19 cellular contexts compared by ENCODE assay signal in genomic region chr10:70898687-70899086, GRCh38. TPM values are rescaled to one million over a fixed set of nuclear protein-coding genes. Genes with fewer than 3 reads are reported as not detected.
A peak's percentile ranks its signal among the peaks of the same experiment; 100 is the strongest.
DNase-seq lines count a peak whose midpoint lies in the region; ATAC-seq, FAIRE-seq and TF ChIP-seq lines count a peak whose summit lies in the region.
"Had no signal": no experiment of that assay in that cellular context is flagged by ENCODE, and none has a peak within 500 bp of the region (broad histone marks: within the 10 kb centered on the region; RNA-seq: fewer than 3 reads in every experiment).

No MANE protein-coding gene starts in this region.

- H3K36me3 Mint-ChIP-seq in MCF 10A (ENCODE audit: insufficient read depth, unreplicated experiment): no peaks in the 10 kb centered on the region

- ATAC-seq in RWPE2 (ENCODE audit: low read depth): 0 out of 3 replicates have a peak, but pooled peaks have one; percentile 35
- ATAC-seq: A549, GM12878, HepG2 had no signal

- dilution Hi-C loops in mammary epithelial cell (cut with HindIII; ENCODE audit: low sequenced_read_pairs): no loop called here

- H3K27me3 Mint-ChIP-seq in MCF 10A (ENCODE audit: insufficient read depth, unreplicated experiment): peaks cover 9% of the 10 kb centered on the region

- H3K27me3 ChIP-seq in mammary epithelial cell (ENCODE audit: insufficient read depth, low read length): no peaks in the 10 kb centered on the region
- H3K27me3 ChIP-seq in RWPE2 (ENCODE audit: insufficient read depth, poor library complexity, severe bottlenecking): no peaks in the 10 kb centered on the region

- no peak overlapping the region for H2AFZ ChIP-seq in mammary epithelial cell (ENCODE audit: low read depth, low read length)

- TF ChIP-seq CTCF in MCF 10A (IDR thresholded peaks at IDR 0.05; ENCODE audit: unreplicated experiment) (no peak), mammary epithelial cell (conservative IDR thresholded peaks at IDR 0.05 in 1 of 2, IDR thresholded peaks at IDR 0.05 in 1 of 2; ENCODE audit: extremely low read depth in 1 of 2, insufficient read depth in 1 of 2, low read depth in 1 of 2, low read length in 2 of 2) (no peak), RWPE2 (IDR thresholded peaks at IDR 0.05; ENCODE audit: poor library complexity, severe bottlenecking) (no peak)

- intact Hi-C loops in MCF 10A (cut with micrococcal nuclease) (no loop called here), mammary epithelial cell (cut with micrococcal nuclease) (no loop called here)

- H3K79me2 ChIP-seq in mammary epithelial cell (ENCODE audit: insufficient read depth, low read length): no peaks in the 10 kb centered on the region

- H3K27ac ChIP-seq in mammary epithelial cell (ENCODE audit: insufficient read depth, low read depth, low read length): no peak overlapping the region
- no peak overlapping the region for H3K27ac ChIP-seq in RWPE2 (ENCODE audit: poor library complexity, severe bottlenecking)
- H3K27ac ChIP-seq: 22Rv1, A549, C4-2B had no signal

- DNase-seq in MCF 10A (ENCODE audit: unreplicated experiment) (peak; percentile 57), mammary epithelial cell (no peak), RWPE2 (ENCODE audit: low spot score) (no peak), islet precursor cell (peak; percentile 37), HTR-8/SVneo (ENCODE audit: insufficient read length, low spot score) (no peak), globus pallidus (ENCODE audit: low spot score) (no peak)
- no peak for DNase-seq in central memory CD4-positive, alpha-beta T cell
- DNase-seq: AML-193; Caco-2; CD4-positive, alpha-beta T cell; H9 had no signal

- BruUV-seq in MCF 10A (replicated peaks; lab: Mats Ljungman, UMichigan) (no TSS peak), mammary epithelial cell (replicated peaks; lab: Mats Ljungman, UMichigan) (no TSS peak)

- no peaks in the 10 kb centered on the region for H3K4me1 Mint-ChIP-seq in MCF 10A (ENCODE audit: insufficient read depth, unreplicated experiment)

- H3K4me3 ChIP-seq in mammary epithelial cell (replicated peaks in 1 of 3; ENCODE audit: insufficient read depth in 1 of 3, low read depth in 2 of 3, low read length in 3 of 3) (no peak overlapping the region), RWPE2 (ENCODE audit: severe bottlenecking) (no peak overlapping the region)
- H3K4me3 ChIP-seq: A549, GM12878 had no signal

- peak overlapping the region; percentile 75 for H3K27ac Mint-ChIP-seq in MCF 10A (ENCODE audit: low read depth, unreplicated experiment)
- H3K27ac Mint-ChIP-seq: CD4-positive, alpha-beta T cell; H9 had no signal

- no peaks in the 10 kb centered on the region for H3K9me3 ChIP-seq in mammary epithelial cell (replicated peaks; ENCODE audit: insufficient read depth, low read length)
- H3K9me3 ChIP-seq in RWPE2 (ENCODE audit: severe bottlenecking): no peaks in the 10 kb centered on the region
- H3K9me3 ChIP-seq: A549, Caco-2 had no signal

- in situ Hi-C loops in mammary epithelial cell (cut with MboI; ENCODE audit: low sequenced_read_pairs in 2 of 2): no loop called here

- FAIRE-seq in HTR-8/SVneo (lab: Jason Lieb, UNC): no peak
- FAIRE-seq: A549, D721Med, GM12878, GM19239, H1, HepG2 had no signal

- POLR2A ChIA-PET in MCF 10A (lab: Yijun Ruan, JAX): no interaction called here

- no peaks in the 10 kb centered on the region for H4K20me1 ChIP-seq in mammary epithelial cell (ENCODE audit: insufficient read depth, low read length)

- H3K9me3 Mint-ChIP-seq in MCF 10A (ENCODE audit: unreplicated experiment): peaks cover 6% of the 10 kb centered on the region
- H3K9me3 Mint-ChIP-seq: CD4-positive, alpha-beta T cell had no signal

- CTCF ChIA-PET in MCF 10A (lab: Yijun Ruan, JAX): interaction anchor here (0.8 to 1.4 kb wide), 2 partner anchors 10 to 349 kb away, joined by 3 to 4 read pairs; no protein-coding TSS in a partner anchor
- CTCF ChIA-PET in mammary epithelial cell (lab: Charles Lee; ENCODE audit: low non-redundant PET): no interaction called here

- no peak overlapping the region for H3K4me3 Mint-ChIP-seq in MCF 10A (ENCODE audit: unreplicated experiment)
- H3K4me3 Mint-ChIP-seq: CD4-positive, alpha-beta T cell; H9 had no signal

- H3K4me2 ChIP-seq in mammary epithelial cell (ENCODE audit: insufficient read depth, low read depth, low read length): no peak overlapping the region
- H3K4me2 ChIP-seq: A549 had no signal

- H3K9ac ChIP-seq in mammary epithelial cell (ENCODE audit: insufficient read depth, low read length): no peak overlapping the region

- H3K36me3 ChIP-seq in mammary epithelial cell (ENCODE audit: insufficient read depth, low read length): no peaks in the 10 kb centered on the region
- no peaks in the 10 kb centered on the region for H3K36me3 ChIP-seq in RWPE2 (ENCODE audit: low read depth)

- no peaks in the 10 kb centered on the region for H3K4me1 ChIP-seq in mammary epithelial cell (ENCODE audit: insufficient read depth, low read length)
- peaks cover 3% of the 10 kb centered on the region for H3K4me1 ChIP-seq in RWPE2 (ENCODE audit: insufficient read depth, poor library complexity, severe bottlenecking)

- WGBS in mammary epithelial cell (ENCODE audit: low coverage, missing lambda C conversion rate): 84% methylated on average over 3 of the region's 3 CpGs

RNA-seq across cellular contexts. Expression of gene PCBD1, which starts 10.3 kb away (rescaled TPM):
- total RNA-seq in MCF 10A (2022): 40.3 and 52.4 TPM in 2 replicates
- 10 to 100 TPM; 16.5 to 34.4 TPM for total RNA-seq in mammary epithelial cell
- 35.9 TPM for polyA plus RNA-seq in mammary epithelial cell
- polyA minus RNA-seq in mammary epithelial cell: 17.8 TPM

Comparison
In these comparisons a context has a peak if more than half of its experiments do, and no peak if none do; other contexts are left out.
1. DNase-seq: peak in MCF 10A (single experiment) and islet precursor cell (single experiment); none in mammary epithelial cell (single experiment), RWPE2 (single experiment), central memory CD4-positive, alpha-beta T cell (single experiment), HTR-8/SVneo (single experiment) and globus pallidus (single experiment).